Comparison of ENCODE assay signal across 27 cellular contexts in the genomic region with DNA sequence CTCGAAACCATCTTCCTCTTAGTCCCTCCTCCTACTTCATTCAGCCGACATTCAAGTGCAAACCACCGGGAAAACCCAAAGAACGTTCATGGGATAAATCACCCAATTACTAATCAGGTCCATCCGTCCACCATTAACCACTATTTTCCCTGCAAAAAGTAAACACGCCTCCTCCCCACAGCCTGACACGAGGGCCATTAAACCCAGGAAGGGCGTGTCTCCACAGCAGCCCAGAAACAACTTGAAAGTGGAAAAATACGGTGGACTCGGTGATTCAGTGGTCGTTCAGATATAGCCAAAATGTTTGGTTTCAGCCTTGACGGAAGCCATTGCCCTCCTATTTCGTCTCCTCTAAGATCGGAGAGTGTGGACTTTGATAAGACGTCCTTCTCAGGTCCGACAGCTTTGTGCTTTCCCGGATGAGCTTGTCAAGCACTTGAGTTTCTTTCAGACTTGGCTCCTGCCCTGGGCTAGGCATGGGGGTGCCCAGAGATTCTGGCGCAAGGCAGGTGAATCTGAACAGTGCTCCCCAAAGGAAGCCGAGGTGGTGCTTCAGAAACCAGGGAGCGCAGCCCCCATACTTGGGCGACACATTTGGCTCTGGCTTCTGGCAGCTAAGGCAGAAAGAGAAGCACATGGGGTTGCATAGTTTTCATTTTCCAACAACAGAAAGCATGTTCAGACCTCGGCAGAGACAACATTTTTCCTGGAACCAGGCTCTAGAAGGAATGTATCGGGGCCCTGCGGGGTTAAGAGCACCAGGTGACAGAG. TPM values are rescaled to one million over a fixed set of nuclear protein-coding genes. Genes with fewer than 3 reads are reported as not detected.
DNase-seq lines count a peak whose midpoint lies in the region; ATAC-seq, FAIRE-seq and TF ChIP-seq lines count a peak whose summit lies in the region.
"Had no signal": no experiment of that assay in that cellular context is flagged by ENCODE, and none has a peak within 500 bp of the region (broad histone marks: within the 10 kb centered on the region; RNA-seq: fewer than 3 reads in every experiment).

No MANE protein-coding gene starts in this region.

- H3K4me2 ChIP-seq in GM23248 (ENCODE audit: unreplicated experiment) (peak overlapping the region; percentile 72), endothelial cell of umbilical vein (ENCODE audit: insufficient read depth, low read length) (peak overlapping the region; percentile 66)
- H3K4me2 ChIP-seq: KMS-11 had no signal

- H3K9me1 ChIP-seq in endothelial cell of umbilical vein (replicated peaks; ENCODE audit: control insufficient read depth, extremely low read depth, insufficient read depth, low read length): no peaks in the 10 kb centered on the region

- no peaks in the 10 kb centered on the region for H3K36me3 ChIP-seq in ACC112 (ENCODE audit: insufficient read depth, low read length)
- no peaks in the 10 kb centered on the region for H3K36me3 ChIP-seq in GM23248 (ENCODE audit: low read depth)
- H3K36me3 ChIP-seq in endothelial cell of umbilical vein (ENCODE audit: control insufficient read depth in 2 of 2, extremely low read depth in 1 of 2, insufficient read depth in 2 of 2, low read length in 2 of 2): no peaks in the 10 kb centered on the region
- no peaks in the 10 kb centered on the region for H3K36me3 ChIP-seq in neutrophil

- 7 to 11% methylated on average over 24 of the region's 24 CpGs for WGBS in GM23248 (ENCODE audit: low coverage in 1 of 2, low lambda C conversion rate in 2 of 2, missing lambda C conversion rate in 2 of 2), 2 experiments

- dilution Hi-C loops in endothelial cell of umbilical vein (cut with MboI; ENCODE audit: extremely low pct_ligation_motif_present, low sequenced_read_pairs): no loop called here

- H3K27me3 ChIP-seq in ACC112 (ENCODE audit: insufficient read depth, low read length) (no peaks in the 10 kb centered on the region), GM23248 (replicated peaks; ENCODE audit: insufficient read depth) (no peaks in the 10 kb centered on the region), endothelial cell of umbilical vein (ENCODE audit: control insufficient read depth in 2 of 2, insufficient read depth in 2 of 2, low read length in 2 of 2) (no peaks in the 10 kb centered on the region), neutrophil (no peaks in the 10 kb centered on the region)

- DNase-seq in GM23248: peak; percentile 65
- DNase-seq in endothelial cell of umbilical vein (ENCODE audit: low read depth, low spot score): peak; percentile 39
- no peak for DNase-seq in inferior parietal cortex (ENCODE audit: extremely low spot score)
- no peak for DNase-seq in midbrain (lab: John Stamatoyannopoulos, UW)
- DNase-seq: activated CD4-positive, alpha-beta memory T cell treated with anti-CD3 and anti-CD28 coated beads, Interleukin-2, amount 10 ng/mL, durations not matched to agents 7 days and 5 days; activated effector memory CD4-positive, alpha-beta T cell treated with Interleukin-2 at 50 U/mL for 16 hours; CD4-positive, alpha-beta T cell; foreskin melanocyte; hippocampal formation; naive B cell; NCI-H2171 treated with DMSO at 0.1 percent for 48 hours; NCI-H774; stimulated activated naive CD8-positive, alpha-beta T cell treated with anti-CD3 and anti-CD28 coated beads, Interleukin-15, amount 100 ng/mL, for 72 hours; T-helper 9 cell had no signal

- ATAC-seq in HG03469 (IDR thresholded peaks at IDR 0.05; ENCODE audit: unreplicated experiment) (no peak), HG03442 (IDR thresholded peaks at IDR 0.05; ENCODE audit: unreplicated experiment) (no peak)

- peak overlapping the region; percentile 7 for H2AFZ ChIP-seq in ACC112 (ENCODE audit: low read length, unreplicated experiment)
- peak overlapping the region; percentile 75 for H2AFZ ChIP-seq in GM23248
- H2AFZ ChIP-seq in endothelial cell of umbilical vein (ENCODE audit: low read depth, low read length): peak overlapping the region; percentile 84

- TF ChIP-seq CTCF in endothelial cell of umbilical vein (IDR thresholded peaks at IDR 0.05; ENCODE audit: extremely low read depth in 1 of 2, insufficient read depth in 1 of 2, low read depth in 1 of 2, low read length in 2 of 2) (no peak), neutrophil (IDR thresholded peaks at IDR 0.05) (no peak)

- H3K9me3 ChIP-seq in GM23248 (ENCODE audit: low read depth): no peaks in the 10 kb centered on the region
- H3K9me3 ChIP-seq in endothelial cell of umbilical vein (replicated peaks; ENCODE audit: control insufficient read depth, insufficient read depth, low read length): no peaks in the 10 kb centered on the region
- H3K9me3 ChIP-seq in neutrophil: no peaks in the 10 kb centered on the region

- POLR2A ChIA-PET in endothelial cell of umbilical vein (lab: Charles Lee): no interaction called here

- H3K79me2 ChIP-seq in ACC112 (ENCODE audit: control insufficient read depth, insufficient read depth, low read length, unreplicated experiment) (no peaks in the 10 kb centered on the region), GM23248 (ENCODE audit: insufficient read depth) (no peaks in the 10 kb centered on the region), endothelial cell of umbilical vein (ENCODE audit: control insufficient read depth, insufficient read depth, low read length) (no peaks in the 10 kb centered on the region)

- H3K9me2 ChIP-seq in GM23248 (ENCODE audit: insufficient read depth): no peaks in the 10 kb centered on the region

- intact Hi-C loops in endothelial cell of umbilical vein (cut with micrococcal nuclease): no loop called here

- CTCF ChIA-PET in endothelial cell of umbilical vein (lab: Charles Lee): interaction anchor here (0.9 to 1.2 kb wide), 2 partner anchors 217 to 246 kb away, joined by 3 to 4 read pairs; no protein-coding TSS in a partner anchor

- H3K4me1 ChIP-seq in ACC112 (ENCODE audit: control insufficient read depth, insufficient read depth, low read length, unreplicated experiment): no peaks in the 10 kb centered on the region
- peaks cover 9% of the 10 kb centered on the region for H3K4me1 ChIP-seq in GM23248 (ENCODE audit: insufficient read depth)
- H3K4me1 ChIP-seq in endothelial cell of umbilical vein (ENCODE audit: control insufficient read depth, extremely low read depth, insufficient read depth, low read length): peaks cover 5% of the 10 kb centered on the region
- H3K4me1 ChIP-seq in neutrophil (ENCODE audit: control insufficient read depth in 1 of 2, insufficient read depth in 1 of 2, low read depth in 1 of 2, low read length in 1 of 2): peaks cover 26 to 28% of the 10 kb centered on the region in 2 experiments

- H3K27ac ChIP-seq in ACC112 (ENCODE audit: low read depth, low read length) (no peak overlapping the region), GM23248 (no peak overlapping the region), endothelial cell of umbilical vein (ENCODE audit: insufficient read depth, low read depth, low read length) (no peak overlapping the region), neutrophil (peak overlapping the region; percentile 88)
- H3K27ac ChIP-seq: KMS-11 had no signal

- H3F3A ChIP-seq in GM23248 (ENCODE audit: insufficient read depth): no peaks in the 10 kb centered on the region

- 0 out of 2 replicates have a peak overlapping the region, but pooled peaks have one; percentile 24 for H3K9ac ChIP-seq in GM23248
- H3K9ac ChIP-seq in endothelial cell of umbilical vein (replicated peaks; ENCODE audit: extremely low read depth, insufficient read depth, low read length): no peak overlapping the region
- H3K9ac ChIP-seq: KMS-11 had no signal

- peak; percentile 18 for FAIRE-seq in endothelial cell of umbilical vein (lab: Jason Lieb, UNC)
- FAIRE-seq: G401.6, GM18507, islet of Langerhans had no signal

- in situ Hi-C loops in GM23248 (cut with MboI): loop anchor here (25.0 kb wide), 1 partner anchor 430 kb away; a partner anchor contains a TSS

- BruUV-seq in endothelial cell of umbilical vein (replicated peaks; lab: Mats Ljungman, UMichigan): no TSS peak

- no peak for TF ChIP-seq POLR2A in endothelial cell of umbilical vein (IDR thresholded peaks at IDR 0.05; ENCODE audit: low read depth, low read length)

- H4K20me1 ChIP-seq in GM23248 (ENCODE audit: insufficient read depth) (no peaks in the 10 kb centered on the region), endothelial cell of umbilical vein (replicated peaks; ENCODE audit: control insufficient read depth, extremely low read depth, insufficient read depth, low read length) (no peaks in the 10 kb centered on the region)

- peak overlapping the region; percentile 67 for H3K4me3 ChIP-seq in ACC112 (ENCODE audit: low read depth, low read length)
- peak overlapping the region; percentile 62 for H3K4me3 ChIP-seq in GM23248
- peak overlapping the region in 1 of 3 experiments; percentile 5 for H3K4me3 ChIP-seq in endothelial cell of umbilical vein (replicated peaks in 1 of 3; ENCODE audit: insufficient read depth in 1 of 3, low read depth in 1 of 3, low read length in 3 of 3)
- H3K4me3 ChIP-seq in neutrophil (ENCODE audit: low read depth in 1 of 2, low read length in 1 of 2): no peak overlapping the region

TF ChIP-seq in endothelial cell of umbilical vein, 7 proteins besides CTCF, POLR2A, EP300 and RAD21:
- TF ChIP-seq JUN (IDR thresholded peaks at IDR 0.05; ENCODE audit: borderline replicate concordance, insufficient read depth, insufficient read length, low read depth) (no peak), GATA2 (IDR thresholded peaks at IDR 0.05; ENCODE audit: insufficient read depth, insufficient read length, low read depth, low read length) (no peak)

RNA-seq across cellular contexts. Expression of a gene that starts 56.6 kb away (rescaled TPM):
- not detected in 2 replicates for total RNA-seq in GM23248 (2014; rRNA removed; shearing (Covaris generic))
- polyA plus RNA-seq in GM23248 (2016; fragmentation: Nextera tagmentation; extraction: Ambion mirVana) (not detected in 2 replicates), endothelial cell of umbilical vein (not detected in 2 replicates)
- not detected in 2 replicates for total RNA-seq in endothelial cell of umbilical vein
- polyA plus RNA-seq in endothelial cell of umbilical vein (2011; cell fraction: cytosol; rRNA removed): not detected in 2 replicates
- polyA plus RNA-seq in endothelial cell of umbilical vein (2011; cell fraction: nucleus; rRNA removed): not detected in 2 replicates
- not detected in 2 replicates for polyA plus RNA-seq in endothelial cell of umbilical vein (2012)
- polyA minus RNA-seq in endothelial cell of umbilical vein: not detected in 2 replicates
- polyA minus RNA-seq in endothelial cell of umbilical vein (2011; cell fraction: cytosol; rRNA and poly(A)+ RNA removed): not detected
- polyA minus RNA-seq in endothelial cell of umbilical vein (2011; cell fraction: nucleus; rRNA and poly(A)+ RNA removed): not detected in 2 replicates
- total RNA-seq: activated CD4-positive, alpha-beta memory T cell treated with anti-CD3 and anti-CD28 coated beads, Interleukin-2, amount 10 ng/mL, durations not matched to agents 7 days and 5 days; CD4-positive, alpha-beta T cell; H9; osteoblast; urinary bladder had no signal
- polyA plus RNA-seq: adipose tissue, AG04450, urinary bladder had no signal

Comparison
In these comparisons a context has a peak if more than half of its experiments do, and no peak if none do; other contexts are left out.
1. H2AFZ ChIP-seq: peak in every context shown above with its lines; median percentile 84 in endothelial cell of umbilical vein; 75 in GM23248; 7 in ACC112.
2. H3K4me3 ChIP-seq: peak in ACC112 (single experiment) and GM23248 (single experiment); none in neutrophil (0 of 2).
3. DNase-seq: peak in GM23248 (single experiment) and endothelial cell of umbilical vein (single experiment); none in inferior parietal cortex (single experiment) and midbrain (single experiment).